ENCODE assay signal across 15 cellular contexts in genomic region chr12:104524433-104524832, GRCh38.
DNase-seq lines count a peak whose midpoint lies in the region; ATAC-seq lines count a peak whose summit lies in the region.
"Had no signal": no experiment of that assay in that cellular context is flagged by ENCODE, and none has a peak within 500 bp of the region (broad histone marks: within the 10 kb centered on the region; RNA-seq: fewer than 3 reads in every experiment).

No MANE protein-coding gene starts in this region.

- H3K36me3 Mint-ChIP-seq in IgD-negative memory B cell: peaks cover 12% of the 10 kb centered on the region
- H3K36me3 Mint-ChIP-seq in dendritic cell treated with granulocyte-macrophage colony-stimulating factor and Interleukin-4, amounts not matched to agents 40 ng/mL and 50 ng/mL, for 4 days (ENCODE audit: low read depth): peaks cover 47% of the 10 kb centered on the region
- peaks cover 7% of the 10 kb centered on the region for H3K36me3 Mint-ChIP-seq in stimulated activated effector memory CD8-positive, alpha-beta T cell treated with anti-CD3 and anti-CD28 coated beads, Interleukin-12 subunit alpha, Interleukin-12 subunit beta, amount 100 ng/mL, for 72 hours

- peaks cover 5 to 6% (median 5%) of the 10 kb centered on the region in 3 donors for H3K9me3 Mint-ChIP-seq in IgD-negative memory B cell
- peaks cover 21% of the 10 kb centered on the region for H3K9me3 Mint-ChIP-seq in dendritic cell treated with granulocyte-macrophage colony-stimulating factor and Interleukin-4, amounts not matched to agents 40 ng/mL and 50 ng/mL, for 4 days
- no peaks in the 10 kb centered on the region for H3K9me3 Mint-ChIP-seq in stimulated activated effector memory CD8-positive, alpha-beta T cell treated with anti-CD3 and anti-CD28 coated beads, Interleukin-12 subunit alpha, Interleukin-12 subunit beta, amount 100 ng/mL, for 72 hours

- DNase-seq in stimulated activated effector memory CD8-positive, alpha-beta T cell treated with anti-CD3 and anti-CD28 coated beads, Interleukin-12 subunit alpha, Interleukin-12 subunit beta, amount 100 ng/mL, for 72 hours (ENCODE audit: low spot score in 2 of 2): no peak
- no peak for DNase-seq in ecto neural progenitor cell (ENCODE audit: low spot score)
- DNase-seq: Calu3; CD4-positive, alpha-beta memory T cell; DMS53; H9; NCI-H1436; NCI-H510A treated with DMSO at 0.1 percent for 48 hours; NCI-H82 had no signal

- H3K27me3 ChIP-seq in BLaER1 treated with 17β-estradiol and CSF1 and Interleukin-3, amounts not matched to agents 10 nM and 100 nM: no peaks in the 10 kb centered on the region
- H3K27me3 ChIP-seq: SJSA1 had no signal

- intact Hi-C loops in dendritic cell treated with granulocyte-macrophage colony-stimulating factor and Interleukin-4, amounts not matched to agents 40 ng/mL and 50 ng/mL, for 4 days (cut with micrococcal nuclease): no loop called here

- peak overlapping the region in 2 of 11 experiments; percentile 53 to 69; a peak in 1 of 22 replicates for H3K9ac ChIP-seq in BLaER1 treated with 17β-estradiol and CSF1 and Interleukin-3, amounts not matched to agents 10 nM and 100 nM

- no peak overlapping the region for H3K4me3 ChIP-seq in BLaER1 treated with 17β-estradiol and CSF1 and Interleukin-3, amounts not matched to agents 10 nM and 100 nM
- H3K4me3 ChIP-seq: SJSA1 had no signal

- H3K4me1 Mint-ChIP-seq in IgD-negative memory B cell: peaks cover 56 to 61% (median 60%) of the 10 kb centered on the region in 3 donors
- H3K4me1 Mint-ChIP-seq in dendritic cell treated with granulocyte-macrophage colony-stimulating factor and Interleukin-4, amounts not matched to agents 40 ng/mL and 50 ng/mL, for 4 days (ENCODE audit: low read depth): peaks cover 68% of the 10 kb centered on the region
- peaks cover 91% of the 10 kb centered on the region for H3K4me1 Mint-ChIP-seq in stimulated activated effector memory CD8-positive, alpha-beta T cell treated with anti-CD3 and anti-CD28 coated beads, Interleukin-12 subunit alpha, Interleukin-12 subunit beta, amount 100 ng/mL, for 72 hours

- peaks cover 22 to 53% (median 27%) of the 10 kb centered on the region in 11 experiments; a peak in 21 of 22 replicates for H4K20me1 ChIP-seq in BLaER1 treated with 17β-estradiol and CSF1 and Interleukin-3, amounts not matched to agents 10 nM and 100 nM

- peak overlapping the region in 8 of 11 experiments; percentile 70 to 88 (median 82); a peak in 14 of 22 replicates for H3K27ac ChIP-seq in BLaER1 treated with 17β-estradiol and CSF1 and Interleukin-3, amounts not matched to agents 10 nM and 100 nM
- H3K27ac ChIP-seq: SJSA1 had no signal

- peaks cover 32 to 50% (median 45%) of the 10 kb centered on the region in 11 experiments for H3K9me3 ChIP-seq in BLaER1 treated with 17β-estradiol and CSF1 and Interleukin-3, amounts not matched to agents 10 nM and 100 nM (replicated peaks in 1 of 11)
- H3K9me3 ChIP-seq: SJSA1 had no signal

- H3K4me1 ChIP-seq in BLaER1 treated with 17β-estradiol and CSF1 and Interleukin-3, amounts not matched to agents 10 nM and 100 nM: peaks cover 52 to 60% (median 57%) of the 10 kb centered on the region in 10 experiments

- H3K4me2 ChIP-seq in BLaER1 treated with 17β-estradiol and CSF1 and Interleukin-3, amounts not matched to agents 10 nM and 100 nM: peak overlapping the region; percentile 67 to 96 (median 90)

- H3K27me3 Mint-ChIP-seq in IgD-negative memory B cell: no peaks in the 10 kb centered on the region
- H3K27me3 Mint-ChIP-seq in dendritic cell treated with granulocyte-macrophage colony-stimulating factor and Interleukin-4, amounts not matched to agents 40 ng/mL and 50 ng/mL, for 4 days: no peaks in the 10 kb centered on the region
- H3K27me3 Mint-ChIP-seq: CD4-positive, alpha-beta memory T cell had no signal

- H3K36me3 ChIP-seq in BLaER1 treated with 17β-estradiol and CSF1 and Interleukin-3, amounts not matched to agents 10 nM and 100 nM: peaks cover 25 to 52% (median 42%) of the 10 kb centered on the region in 11 experiments
- H3K36me3 ChIP-seq: SJSA1 had no signal

- no peak for ATAC-seq in stimulated activated effector memory CD8-positive, alpha-beta T cell treated with anti-CD3 and anti-CD28 coated beads, Interleukin-12 subunit alpha, Interleukin-12 subunit beta, amount 100 ng/mL, for 72 hours
- ATAC-seq in GM19452 (IDR thresholded peaks at IDR 0.05; ENCODE audit: unreplicated experiment) (no peak), HG02938 (IDR thresholded peaks at IDR 0.05; ENCODE audit: unreplicated experiment) (no peak)

- peak overlapping the region in 2 of 3 donors; percentile 77 to 83 for H3K27ac Mint-ChIP-seq in IgD-negative memory B cell
- peak overlapping the region; percentile 82 for H3K27ac Mint-ChIP-seq in dendritic cell treated with granulocyte-macrophage colony-stimulating factor and Interleukin-4, amounts not matched to agents 40 ng/mL and 50 ng/mL, for 4 days
- H3K27ac Mint-ChIP-seq in stimulated activated effector memory CD8-positive, alpha-beta T cell treated with anti-CD3 and anti-CD28 coated beads, Interleukin-12 subunit alpha, Interleukin-12 subunit beta, amount 100 ng/mL, for 72 hours: peak overlapping the region; percentile 86

- peak overlapping the region in 1 of 4 donors; percentile 79 for H3K4me3 Mint-ChIP-seq in IgD-negative memory B cell
- H3K4me3 Mint-ChIP-seq in dendritic cell treated with granulocyte-macrophage colony-stimulating factor and Interleukin-4, amounts not matched to agents 40 ng/mL and 50 ng/mL, for 4 days: no peak overlapping the region
- H3K4me3 Mint-ChIP-seq in stimulated activated effector memory CD8-positive, alpha-beta T cell treated with anti-CD3 and anti-CD28 coated beads, Interleukin-12 subunit alpha, Interleukin-12 subunit beta, amount 100 ng/mL, for 72 hours: no peak overlapping the region
